17 cellular contexts compared by ENCODE assay signal in genomic region chr11:111019931-111020381, GRCh38.
DNase-seq lines count a peak whose midpoint lies in the region; ATAC-seq and TF ChIP-seq lines count a peak whose summit lies in the region.
"Had no signal": no experiment of that assay in that cellular context is flagged by ENCODE, and none has a peak within 500 bp of the region (broad histone marks: within the 10 kb centered on the region; RNA-seq: fewer than 3 reads in every experiment).

No MANE protein-coding gene starts in this region.

- H3K9me3 Mint-ChIP-seq in CD4-positive, alpha-beta T cell = no peaks in the 10 kb centered on the region
- H3K9me3 Mint-ChIP-seq: activated naive CD4-positive, alpha-beta T cell treated with anti-CD3 and anti-CD28 coated beads, Interleukin-2, amount 50 U/mL, for 72 hours had no signal

- BruUV-seq in OCI-LY7 (replicated peaks; lab: Mats Ljungman, UMichigan) = no TSS peak

- H3K4me1 Mint-ChIP-seq in CD4-positive, alpha-beta T cell (ENCODE audit: low read depth) = no peaks in the 10 kb centered on the region

- no peak overlapping the region for H3K27ac Mint-ChIP-seq in CD4-positive, alpha-beta T cell
- H3K27ac Mint-ChIP-seq: activated naive CD4-positive, alpha-beta T cell treated with anti-CD3 and anti-CD28 coated beads, Interleukin-2, amount 50 U/mL, for 72 hours; stimulated activated naive B cell treated with anti-CD40 and anti-IgM and Interleukin-4, amounts not matched to agents 10 μg/mL and 1 μg/mL and 100 μg/mL, for 72 hours had no signal

- peak; percentile 8 for DNase-seq in AG10803 (ENCODE audit: low read depth)
- DNase-seq in NCI-H226 = peak; percentile 11
- DNase-seq in fibroblast of mammary gland (ENCODE audit: low read depth) = peak; percentile 28
- peak; percentile 86 for DNase-seq in myocyte (ENCODE audit: low read depth)
- DNase-seq in anterior cingulate cortex (lab: John Stamatoyannopoulos, UW) = no peak
- no peak for DNase-seq in CD4-positive, alpha-beta T cell
- DNase-seq in OCI-LY7 (ENCODE audit: low spot score) = no peak
- DNase-seq: Caco-2; heart right ventricle; left colon; NCI-H1105 treated with DMSO at 0.1 percent for 48 hours; NCI-H2227 treated with DMSO at 0.1 percent for 48 hours; sigmoid colon; stimulated activated naive B cell treated with anti-CD40 and anti-IgM and Interleukin-4, amounts not matched to agents 10 μg/mL and 1 μg/mL and 100 μg/mL, for 72 hours; T-helper 2 cell had no signal

- no peak for TF ChIP-seq CTCF in AG10803 (conservative IDR thresholded peaks at IDR 0.05; ENCODE audit: low read length)
- no peak for TF ChIP-seq CTCF in fibroblast of mammary gland (conservative IDR thresholded peaks at IDR 0.05; ENCODE audit: control insufficient read depth, insufficient read depth, low read depth, low read length)
- no peak for TF ChIP-seq CTCF in CD4-positive, alpha-beta T cell (IDR thresholded peaks at IDR 0.05)
- no peak for TF ChIP-seq CTCF in OCI-LY7 (conservative IDR thresholded peaks at IDR 0.05; ENCODE audit: low read length)

- no peaks in the 10 kb centered on the region for H3K4me1 ChIP-seq in OCI-LY7 (ENCODE audit: insufficient read depth, low read length, poor library complexity, severe bottlenecking)
- H3K4me1 ChIP-seq: Caco-2 had no signal

- no peak overlapping the region for H3K4me2 ChIP-seq in OCI-LY7 (ENCODE audit: low read length)

- no peaks in the 10 kb centered on the region for H3K9me2 ChIP-seq in OCI-LY7 (ENCODE audit: insufficient read depth, low read length)

- H3K36me3 Mint-ChIP-seq in CD4-positive, alpha-beta T cell (ENCODE audit: low read depth) = no peaks in the 10 kb centered on the region
- H3K36me3 Mint-ChIP-seq: activated naive CD4-positive, alpha-beta T cell treated with anti-CD3 and anti-CD28 coated beads, Interleukin-2, amount 50 U/mL, for 72 hours had no signal

- no peak for ATAC-seq in HG03196 (IDR thresholded peaks at IDR 0.05; ENCODE audit: unreplicated experiment)
- no peak for ATAC-seq in CD4-positive, alpha-beta T cell (ENCODE audit: poor library complexity)
- ATAC-seq: activated naive CD4-positive, alpha-beta T cell treated with anti-CD3 and anti-CD28 coated beads, Interleukin-2, amount 50 U/mL, for 72 hours; left colon; stimulated activated naive B cell treated with anti-CD40 and anti-IgM and Interleukin-4, amounts not matched to agents 10 μg/mL and 1 μg/mL and 100 μg/mL, for 72 hours had no signal

- no peak overlapping the region for H3K27ac ChIP-seq in CD4-positive, alpha-beta T cell (ENCODE audit: low read depth, low read length)
- H3K27ac ChIP-seq in OCI-LY7 (ENCODE audit: low read depth, low read length, poor library complexity, severe bottlenecking) = no peak overlapping the region

- CTCF ChIA-PET in CD4-positive, alpha-beta T cell (lab: Charles Lee) = no interaction called here
- CTCF ChIA-PET in OCI-LY7 (lab: Charles Lee; ENCODE audit: unreplicated experiment) = no interaction called here

- H3K36me3 ChIP-seq in OCI-LY7 (ENCODE audit: insufficient read depth, low read length) = no peaks in the 10 kb centered on the region
- H3K36me3 ChIP-seq: heart right ventricle, sigmoid colon had no signal

- no peak overlapping the region for H3K4me3 Mint-ChIP-seq in CD4-positive, alpha-beta T cell
- H3K4me3 Mint-ChIP-seq: stimulated activated naive B cell treated with anti-CD40 and anti-IgM and Interleukin-4, amounts not matched to agents 10 μg/mL and 1 μg/mL and 100 μg/mL, for 72 hours had no signal

- no peaks in the 10 kb centered on the region for H4K20me1 ChIP-seq in OCI-LY7 (ENCODE audit: insufficient read depth, low read length)

- H3K27me3 ChIP-seq in CD4-positive, alpha-beta T cell (ENCODE audit: control insufficient read depth, insufficient read depth, low read length) = no peaks in the 10 kb centered on the region
- H3K27me3 ChIP-seq: sigmoid colon had no signal

- H3K9me3 ChIP-seq in CD4-positive, alpha-beta T cell (ENCODE audit: control insufficient read depth, low read length) = no peaks in the 10 kb centered on the region
- H3K9me3 ChIP-seq in OCI-LY7 (ENCODE audit: low read length) = no peaks in the 10 kb centered on the region
- H3K9me3 ChIP-seq: Caco-2, heart right ventricle, sigmoid colon had no signal

- H3K4me3 ChIP-seq in AG10803 (ENCODE audit: low read length) (no peak overlapping the region), fibroblast of mammary gland (ENCODE audit: control insufficient read depth, low read depth, low read length) (no peak overlapping the region), OCI-LY7 (ENCODE audit: low read depth, low read length, poor library complexity, severe bottlenecking) (no peak overlapping the region)
- H3K4me3 ChIP-seq: heart right ventricle, sigmoid colon had no signal

- H3K79me2 ChIP-seq in OCI-LY7 (ENCODE audit: insufficient read depth, low read depth, low read length) = no peaks in the 10 kb centered on the region

- peaks cover 4% of the 10 kb centered on the region for H3K27me3 Mint-ChIP-seq in CD4-positive, alpha-beta T cell

- no peak overlapping the region for H2AFZ ChIP-seq in OCI-LY7 (ENCODE audit: low read length)

- POLR2A ChIA-PET in CD4-positive, alpha-beta T cell (lab: Charles Lee) = no interaction called here
- POLR2A ChIA-PET in OCI-LY7 (lab: Charles Lee) = interaction anchor here (0.6 to 1.8 kb wide), 4 partner anchors 8 to 157 kb away, joined by 3 to 5 read pairs (median 3); no protein-coding TSS in a partner anchor

- intact Hi-C loops in CD4-positive, alpha-beta T cell (cut with DNase I, micrococcal nuclease) = no loop called here
- intact Hi-C loops in OCI-LY7 (cut with micrococcal nuclease; ENCODE audit: unreplicated experiment) = no loop called here

Comparison
In these comparisons a context has a peak if more than half of its experiments do, and no peak if none do; other contexts are left out.
1. DNase-seq: peak in AG10803 (single experiment), NCI-H226 (single experiment), fibroblast of mammary gland (single experiment) and myocyte (single experiment); none in anterior cingulate cortex (0 of 58), CD4-positive, alpha-beta T cell (0 of 10) and OCI-LY7 (single experiment).